1 cellular context compared by ENCODE assay signal in genomic region chr12:120469450-120470149, GRCh38.
TF ChIP-seq lines count a peak whose summit lies in the region.

SRSF9 (minus strand) TSS chr12:120469748; CDS start chr12:120469609, 139 bp downstream.

TF ChIP-seq in GM12878, 131 proteins besides CTCF, POLR2A, EP300 and RAD21 (continued from another document and continues in another):
- TF ChIP-seq SIN3A (IDR thresholded peaks at IDR 0.05; ENCODE audit: low read depth, low read length) (no peak), CHD2 (IDR thresholded peaks at IDR 0.05; ENCODE audit: borderline replicate concordance, low read depth, low read length) (0 out of 2 replicates have a peak, but pooled peaks have one; percentile 41), MXI1 (IDR thresholded peaks at IDR 0.05; ENCODE audit: low read depth, low read length) (peak; percentile 99), SPI1 (IDR thresholded peaks at IDR 0.05; ENCODE audit: borderline replicate concordance, insufficient read depth, low read depth, low read length) (peak; percentile 5; the same call in 1 of the 2 replicates), ZNF274 (IDR thresholded peaks at IDR 0.05; ENCODE audit: insufficient read depth, insufficient read length) (no peak), USF2 (IDR thresholded peaks at IDR 0.05; ENCODE audit: borderline replicate concordance, low read depth, low read length) (no peak), PRDM15 (CRISPR knock-in tag; IDR thresholded peaks at IDR 0.05) (no peak), SIX5 (IDR thresholded peaks at IDR 0.05; ENCODE audit: low read depth, low read length, severe bottlenecking) (no peak), ZNF622 (IDR thresholded peaks at IDR 0.05) (no peak), NR2C1 (IDR thresholded peaks at IDR 0.05) (peak; percentile 51), MTA2 (IDR thresholded peaks at IDR 0.05; ENCODE audit: low read depth) (no peak), PBX3 (IDR thresholded peaks at IDR 0.05; ENCODE audit: insufficient replicate concordance, low read depth, low read length) (no peak), MYB (IDR thresholded peaks at IDR 0.05; ENCODE audit: borderline replicate concordance, low read depth, low read length) (no peak), SMAD1 (IDR thresholded peaks at IDR 0.05; ENCODE audit: low read depth, partially characterized antibody) (no peak), IRF3 (IDR thresholded peaks at IDR 0.05) (peak; percentile 58), SKIL (IDR thresholded peaks at IDR 0.05; ENCODE audit: low read depth, poor library complexity, severe bottlenecking) (no peak), NBN (IDR thresholded peaks at IDR 0.05) (no peak), STAT3 (IDR thresholded peaks at IDR 0.05; ENCODE audit: low read depth, low read length) (no peak), SMC3 (IDR thresholded peaks at IDR 0.05; ENCODE audit: borderline replicate concordance, low read length) (peak; percentile 41), ATF7 (IDR thresholded peaks at IDR 0.05; ENCODE audit: low read depth) (no peak), ZNF384 (IDR thresholded peaks at IDR 0.05; ENCODE audit: borderline replicate concordance, low read depth, low read length) (no peak), SUZ12 (IDR thresholded peaks at IDR 0.05; ENCODE audit: unreplicated experiment) (no peak), MEF2A (IDR thresholded peaks at IDR 0.05; ENCODE audit: insufficient read depth, low read depth, low read length) (0 out of 2 replicates have a peak, but pooled peaks have one; percentile 18), BRCA1 (IDR thresholded peaks at IDR 0.05; ENCODE audit: low read depth, low read length) (no peak), ZNF217 (IDR thresholded peaks at IDR 0.05) (0 out of 2 replicates have a peak, but pooled peaks have one; percentile 52), PML (IDR thresholded peaks at IDR 0.05; ENCODE audit: low read length) (no peak), NFIC (IDR thresholded peaks at IDR 0.05; ENCODE audit: low read depth, low read length) (no peak), NFYA (IDR thresholded peaks at IDR 0.05; ENCODE audit: borderline replicate concordance, low read depth, low read length) (no peak), FOXM1 (IDR thresholded peaks at IDR 0.05; ENCODE audit: low read depth, low read length) (no peak), CBFB (IDR thresholded peaks at IDR 0.05; ENCODE audit: low read depth) (no peak), BACH1 (IDR thresholded peaks at IDR 0.05; ENCODE audit: borderline replicate concordance) (peak; percentile 88), CREB1 (IDR thresholded peaks at IDR 0.05; ENCODE audit: low read depth) (peak; percentile 67; the same call in 1 of the 2 replicates), JUNB (IDR thresholded peaks at IDR 0.05) (no peak), ZSCAN29 (IDR thresholded peaks at IDR 0.05) (peak; percentile 62; the same call in 1 of the 2 replicates), E2F4 (IDR thresholded peaks at IDR 0.05; ENCODE audit: low read depth, low read length) (no peak), SMAD5 (IDR thresholded peaks at IDR 0.05; ENCODE audit: low read depth) (no peak), ZBTB33 (IDR thresholded peaks at IDR 0.05) (peak; percentile 8; the same call in 1 of the 2 replicates), POU2F2 (IDR thresholded peaks at IDR 0.05; ENCODE audit: borderline replicate concordance, low read depth, low read length) (0 out of 3 replicates have a peak, but pooled peaks have one; percentile 65), CEBPB (IDR thresholded peaks at IDR 0.05; ENCODE audit: borderline replicate concordance in 1 of 2, low read depth in 2 of 2, low read length in 2 of 2) (no peak), EGR1 (IDR thresholded peaks at IDR 0.05; ENCODE audit: borderline replicate concordance in 1 of 2, low read depth in 2 of 2, low read length in 2 of 2) (0 out of 3 replicates have a peak, but pooled peaks of 1 of the 2 experiments have one; percentile 33), ZZZ3 (IDR thresholded peaks at IDR 0.05; ENCODE audit: control insufficient read depth, insufficient read length, low read depth) (no peak), ZBTB40 (IDR thresholded peaks at IDR 0.05; ENCODE audit: borderline replicate concordance) (no peak), HDGF (IDR thresholded peaks at IDR 0.05) (no peak), SREBF1 (IDR thresholded peaks at IDR 0.05; ENCODE audit: low read length) (no peak), EZH2 (IDR thresholded peaks at IDR 0.05; ENCODE audit: borderline replicate concordance, control insufficient read depth, low read depth, low read length) (no peak), BHLHE40 (IDR thresholded peaks at IDR 0.05; ENCODE audit: borderline replicate concordance in 1 of 2, low read depth in 2 of 2, low read length in 1 of 2) (peak; percentile 58 to 92; a peak in 3 of 4 replicates)
